ENCODE assay signal across 8 cellular contexts in genomic region chrX:153470411-153471363, GRCh38. TPM values are rescaled to one million over a fixed set of nuclear protein-coding genes. Genes with fewer than 3 reads are reported as not detected.
A peak's percentile ranks its signal among the peaks of the same experiment; 100 is the strongest.
DNase-seq lines count a peak whose midpoint lies in the region; ATAC-seq and TF ChIP-seq lines count a peak whose summit lies in the region.

Gene HAUS7 (minus strand): TSS chrX:153470576. CDS start chrX:153470557, 19 bp downstream.

- POLR2A ChIA-PET in GM10248 (lab: Yijun Ruan, JAX): no interaction called here

- H3K36me3 ChIP-seq in SK-N-MC (ENCODE audit: insufficient read depth, low read length): no peaks in the 10 kb centered on the region; the same call in 1 of the 2 replicates
- H3K36me3 ChIP-seq in suprapubic skin: no peaks in the 10 kb centered on the region

- peak within 1 kb of the TSS; percentile 79 for H3K4me3 Mint-ChIP-seq in activated naive CD4-positive, alpha-beta T cell treated with anti-CD3 and anti-CD28 coated beads, Interleukin-2, amount 10 ng/mL, durations not matched to agents 7 days and 5 days

- TF ChIP-seq EP300 in suprapubic skin (IDR thresholded peaks at IDR 0.05): no peak

- no peaks in the 10 kb centered on the region for H3K27me3 ChIP-seq in suprapubic skin

- peaks cover 26% of the 10 kb centered on the region for H3K4me1 ChIP-seq in suprapubic skin

- no peaks in the 10 kb centered on the region for H3K9me3 Mint-ChIP-seq in activated naive CD4-positive, alpha-beta T cell treated with anti-CD3 and anti-CD28 coated beads, Interleukin-2, amount 10 ng/mL, durations not matched to agents 7 days and 5 days

- TF ChIP-seq POLR2A in NB4 (IDR thresholded peaks at IDR 0.05; ENCODE audit: extremely low read depth, insufficient read length): peak; percentile 47
- no peak for TF ChIP-seq POLR2A in suprapubic skin (IDR thresholded peaks at IDR 0.05)

- H3K27ac Mint-ChIP-seq in activated naive CD4-positive, alpha-beta T cell treated with anti-CD3 and anti-CD28 coated beads, Interleukin-2, amount 10 ng/mL, durations not matched to agents 7 days and 5 days: peak within 1 kb of the TSS; percentile 87

- H3K4me3 ChIP-seq in NB4 (ENCODE audit: low read depth, low read length): peak within 1 kb of the TSS; percentile 82
- peak within 1 kb of the TSS; percentile 77 for H3K4me3 ChIP-seq in SK-N-MC
- peak within 1 kb of the TSS; percentile 56 for H3K4me3 ChIP-seq in suprapubic skin

- peaks cover 16% of the 10 kb centered on the region for H3K27me3 Mint-ChIP-seq in activated naive CD4-positive, alpha-beta T cell treated with anti-CD3 and anti-CD28 coated beads, Interleukin-2, amount 10 ng/mL, durations not matched to agents 7 days and 5 days

- no peaks in the 10 kb centered on the region for H3K9me3 ChIP-seq in SK-N-MC (ENCODE audit: low read depth, low read length)
- no peaks in the 10 kb centered on the region for H3K9me3 ChIP-seq in suprapubic skin

- peak within 1 kb of the TSS; percentile 58 for H3K9ac ChIP-seq in SK-N-MC (ENCODE audit: insufficient read length)

- WGBS in suprapubic skin: 37% methylated on average over 44 of the region's 70 CpGs

- peak; percentile 93 for DNase-seq in GM10248 (ENCODE audit: extremely low spot score)
- peak; percentile 93 for DNase-seq in NB4 (ENCODE audit: low read depth)
- DNase-seq in SK-N-MC (ENCODE audit: low read depth, low spot score): peak; percentile 48
- peak; percentile 90 for DNase-seq in activated naive CD4-positive, alpha-beta T cell treated with anti-CD3 and anti-CD28 coated beads, Interleukin-2, amount 10 ng/mL, durations not matched to agents 7 days and 5 days
- DNase-seq in germinal center (ENCODE audit: low spot score): peak; percentile 93
- peak; percentile 91 for DNase-seq in occipital lobe (lab: John Stamatoyannopoulos, UW)
- peak; percentile 91 to 93 for DNase-seq in suprapubic skin (ENCODE audit: low spot score in 2 of 2)

- H3K36me3 Mint-ChIP-seq in activated naive CD4-positive, alpha-beta T cell treated with anti-CD3 and anti-CD28 coated beads, Interleukin-2, amount 10 ng/mL, durations not matched to agents 7 days and 5 days: no peaks in the 10 kb centered on the region

- CTCF ChIA-PET in GM10248 (lab: Yijun Ruan, JAX): interaction anchor here (0.6 to 3.7 kb wide), 13 partner anchors 10 to 529 kb away, joined by 3 to 21 read pairs (median 4); no protein-coding TSS in a partner anchor
- CTCF ChIA-PET in activated naive CD4-positive, alpha-beta T cell treated with anti-CD3 and anti-CD28 coated beads, Interleukin-2, amount 10 ng/mL, durations not matched to agents 7 days and 5 days (lab: Charles Lee): interaction anchor here (0.6 to 5.2 kb wide), 10 partner anchors 9 to 497 kb away, joined by 3 to 39 read pairs (median 3); partner anchors contain the start of gene CCNQ

- peak within 1 kb of the TSS; percentile 91 for H3K27ac ChIP-seq in SK-N-MC
- peak within 1 kb of the TSS; percentile 62 for H3K27ac ChIP-seq in suprapubic skin

- peaks cover 28% of the 10 kb centered on the region for H3K4me1 Mint-ChIP-seq in activated naive CD4-positive, alpha-beta T cell treated with anti-CD3 and anti-CD28 coated beads, Interleukin-2, amount 10 ng/mL, durations not matched to agents 7 days and 5 days

- ATAC-seq in HG02571 (IDR thresholded peaks at IDR 0.05; ENCODE audit: unreplicated experiment): peak; percentile 77

- peak; percentile 65 for TF ChIP-seq CTCF in GM10248 (IDR thresholded peaks at IDR 0.05; ENCODE audit: control extremely low read depth, extremely low read depth, low read depth, missing control alignments)
- peak; percentile 67 for TF ChIP-seq CTCF in NB4 (IDR thresholded peaks at IDR 0.05; ENCODE audit: low read depth, low read length)
- peak; percentile 36 to 70 for TF ChIP-seq CTCF in suprapubic skin (IDR thresholded peaks at IDR 0.05)

RNA-seq across cellular contexts. Expression of gene HAUS7, which starts in this region (rescaled TPM):
- 8.3 TPM for total RNA-seq in occipital lobe
- 10 to 100 TPM; 16.4 to 43.4 (median 18.9) TPM for total RNA-seq in suprapubic skin

Comparison
In these comparisons a context has a peak if more than half of its experiments do, and no peak if none do; other contexts are left out.
1. Peak in every context shown above with its lines: DNase-seq, ATAC-seq, H3K4me3 ChIP-seq and H3K27ac ChIP-seq.